16 cellular contexts compared by ENCODE assay signal in genomic region chr2:217684431-217685254, GRCh38.
DNase-seq lines count a peak whose midpoint lies in the region; ATAC-seq and TF ChIP-seq lines count a peak whose summit lies in the region.
"Had no signal": no experiment of that assay in that cellular context is flagged by ENCODE, and none has a peak within 500 bp of the region (broad histone marks: within the 10 kb centered on the region; RNA-seq: fewer than 3 reads in every experiment).

No MANE protein-coding gene starts in this region.

- H3K18ac ChIP-seq in IMR-90 (ENCODE audit: low read depth, low read length) = peak overlapping the region; percentile 64; the same call in 1 of the 2 replicates

- H3K9me3 ChIP-seq in IMR-90 (ENCODE audit: control insufficient read depth, insufficient read depth, low read length) (no peaks in the 10 kb centered on the region), prostate gland (no peaks in the 10 kb centered on the region)
- H3K9me3 ChIP-seq: neutrophil had no signal

- H2AK5ac ChIP-seq in IMR-90 (ENCODE audit: low read depth, low read length) = peak overlapping the region; percentile 75

- no peak for ATAC-seq in IMR-90 (ENCODE audit: low read depth)
- no peak for ATAC-seq in GM18517 (IDR thresholded peaks at IDR 0.05; ENCODE audit: unreplicated experiment)
- ATAC-seq: activated CD4-positive, alpha-beta T cell treated with anti-CD3 and anti-CD28 coated beads for 36 hours; activated naive CD8-positive, alpha-beta T cell treated with anti-CD3 and anti-CD28 coated beads, Interleukin-2, amount 50 U/mL, for 24 hours; left colon had no signal

- no peak overlapping the region for H2AK9ac ChIP-seq in IMR-90 (replicated peaks; ENCODE audit: low read depth, low read length, poor library complexity)

- no peaks in the 10 kb centered on the region for H3K36me3 ChIP-seq in IMR-90 (ENCODE audit: control insufficient read depth, insufficient read depth, low read length)
- H3K36me3 ChIP-seq in prostate gland = no peaks in the 10 kb centered on the region
- H3K36me3 ChIP-seq: neutrophil had no signal

- H4K20me1 ChIP-seq in IMR-90 (ENCODE audit: insufficient read depth, low read length) = no peaks in the 10 kb centered on the region

- H2BK120ac ChIP-seq in IMR-90 (ENCODE audit: low read depth, low read length) = peak overlapping the region; percentile 78

- peak overlapping the region; percentile 55; the same call in 1 of the 2 replicates for H4K91ac ChIP-seq in IMR-90 (ENCODE audit: insufficient read depth, low read depth, low read length)

- peak overlapping the region in 1 of 2 experiments; percentile 64; a peak in 2 of 4 replicates for H4K8ac ChIP-seq in IMR-90 (ENCODE audit: low read depth in 2 of 2, low read length in 2 of 2)

- H2AFZ ChIP-seq in IMR-90 (replicated peaks; ENCODE audit: low read length, poor library complexity) = no peak overlapping the region

- H4K5ac ChIP-seq in IMR-90 (ENCODE audit: low read depth, low read length) = peak overlapping the region; percentile 41

- H3K79me1 ChIP-seq in IMR-90 (ENCODE audit: low read depth in 1 of 2, low read length in 2 of 2) = no peaks in the 10 kb centered on the region

- BruUV-seq in IMR-90 (replicated peaks; lab: Mats Ljungman, UMichigan) = no TSS peak

- H3K4me3 Mint-ChIP-seq in type B pancreatic cell = no peak overlapping the region
- H3K4me3 Mint-ChIP-seq: activated CD4-positive, alpha-beta T cell treated with anti-CD3 and anti-CD28 coated beads for 36 hours; activated naive CD8-positive, alpha-beta T cell treated with anti-CD3 and anti-CD28 coated beads, Interleukin-2, amount 50 U/mL, for 24 hours; CD8-positive, alpha-beta memory T cell had no signal

- H3K14ac ChIP-seq in IMR-90 (replicated peaks; ENCODE audit: low read depth, low read length) = no peak overlapping the region

- H3K27me3 ChIP-seq in IMR-90 (ENCODE audit: control insufficient read depth, insufficient read depth, low read length) (no peaks in the 10 kb centered on the region), prostate gland (replicated peaks; ENCODE audit: insufficient read depth) (no peaks in the 10 kb centered on the region)
- H3K27me3 ChIP-seq: neutrophil had no signal

- intact Hi-C loops in IMR-90 (cut with micrococcal nuclease) = no loop called here
- intact Hi-C loops in prostate gland (cut with DNase I) = no loop called here

- POLR2A ChIA-PET in IMR-90 (lab: Charles Lee; ENCODE audit: unreplicated experiment) = no interaction called here

- CTCF ChIA-PET in IMR-90 (lab: Yijun Ruan, JAX) = interaction anchor here (1.0 kb wide), 1 partner anchor 34 kb away, joined by 3 read pairs; no protein-coding TSS in a partner anchor

- 86% methylated on average over 1 of the region's 3 CpGs; no CpG with 5 or more reads in 1 of the 2 experiments for WGBS in IMR-90 (ENCODE audit: extremely low coverage in 2 of 2, insufficient read length in 1 of 2), 2 experiments
- WGBS in prostate gland = 56% methylated on average over 3 of the region's 3 CpGs

- TF ChIP-seq POLR2A in IMR-90 (IDR thresholded peaks at IDR 0.05; ENCODE audit: low read depth, low read length) (no peak), prostate gland (IDR thresholded peaks at IDR 0.05) (no peak)

- TF ChIP-seq RAD21 in IMR-90 (IDR thresholded peaks at IDR 0.05; ENCODE audit: low read length) = no peak

- peaks cover 17% of the 10 kb centered on the region for H3K4me1 Mint-ChIP-seq in type B pancreatic cell (ENCODE audit: unreplicated experiment)
- H3K4me1 Mint-ChIP-seq: activated CD4-positive, alpha-beta T cell treated with anti-CD3 and anti-CD28 coated beads for 36 hours; CD8-positive, alpha-beta memory T cell had no signal

- H2BK15ac ChIP-seq in IMR-90 (ENCODE audit: low read depth, low read length) = peak overlapping the region; percentile 17; the same call in 2 of the 3 replicates

- H3K27me3 Mint-ChIP-seq in type B pancreatic cell = no peaks in the 10 kb centered on the region

- no peak overlapping the region for H3K9ac ChIP-seq in IMR-90 (ENCODE audit: low read depth, low read length)

- H3K27ac Mint-ChIP-seq in type B pancreatic cell = peak overlapping the region; percentile 86
- H3K27ac Mint-ChIP-seq: activated CD4-positive, alpha-beta T cell treated with anti-CD3 and anti-CD28 coated beads for 36 hours; activated naive CD8-positive, alpha-beta T cell treated with anti-CD3 and anti-CD28 coated beads, Interleukin-2, amount 50 U/mL, for 24 hours; activated T-helper 2 cell treated with anti-CD3 and anti-CD28 coated beads, Interferon-gamma antibody, Interleukin-2, Interleukin-4, amounts not matched to agents 10 μg/mL and 5 μg/mL and 100 μg/mL, durations not matched to agents 14 hours and 24 hours and 36 hours; CD8-positive, alpha-beta memory T cell had no signal

- no peak overlapping the region for H2BK5ac ChIP-seq in IMR-90 (ENCODE audit: low read depth, low read length, poor library complexity, severe bottlenecking)

- H3K23ac ChIP-seq in IMR-90 (ENCODE audit: low read depth, low read length) = no peak overlapping the region

- H3K4me2 ChIP-seq in IMR-90 (ENCODE audit: low read depth, low read length) = no peak overlapping the region

- no peak for TF ChIP-seq CTCF in IMR-90 (conservative IDR thresholded peaks at IDR 0.05; ENCODE audit: low read depth, low read length)
- no peak for TF ChIP-seq CTCF in coronary artery (IDR thresholded peaks at IDR 0.05)
- no peak for TF ChIP-seq CTCF in prostate gland (IDR thresholded peaks at IDR 0.05)
- no peak for TF ChIP-seq CTCF in type B pancreatic cell (conservative IDR thresholded peaks at IDR 0.05)

- H3K36me3 Mint-ChIP-seq in type B pancreatic cell = no peaks in the 10 kb centered on the region

- DNase-seq in IMR-90 (no peak), coronary artery (ENCODE audit: low spot score) (no peak), prostate gland (ENCODE audit: low spot score) (no peak), type B pancreatic cell (ENCODE audit: extremely low spot score, unreplicated experiment) (no peak), NCI-H2227 treated with DMSO at 0.1 percent for 48 hours (lab: John Stamatoyannopoulos, UW) (no peak), NCI-H1092 (lab: John Stamatoyannopoulos, UW) (no peak)
- DNase-seq: activated CD4-positive, alpha-beta T cell treated with anti-CD3 and anti-CD28 coated beads for 36 hours; activated naive CD8-positive, alpha-beta T cell treated with anti-CD3 and anti-CD28 coated beads, Interleukin-2, amount 50 U/mL, for 24 hours; CD8-positive, alpha-beta memory T cell; DMS79 treated with DMSO at 0.1 percent for 48 hours; stimulated activated naive CD4-positive, alpha-beta T cell had no signal

- dilution Hi-C loops in IMR-90 (cut with HindIII; ENCODE audit: low sequenced_read_pairs, unreplicated experiment) = no loop called here

- peak overlapping the region; percentile 7 for H2BK20ac ChIP-seq in IMR-90 (ENCODE audit: low read depth, low read length)

- H3K27ac ChIP-seq in IMR-90 (ENCODE audit: insufficient read depth, low read length) (peak overlapping the region; percentile 62; the same call in 1 of the 2 replicates), coronary artery (peak overlapping the region; percentile 35 to 84), prostate gland (peak overlapping the region; percentile 20 to 36)
- H3K27ac ChIP-seq: HL-60, neutrophil had no signal

- H3K4me3 ChIP-seq in IMR-90 (ENCODE audit: insufficient read depth, low read depth, low read length) (no peak overlapping the region), coronary artery (no peak overlapping the region), prostate gland (no peak overlapping the region)

- in situ Hi-C loops in IMR-90 (cut with MboI; ENCODE audit: low sequenced_read_pairs) = no loop called here

- no peaks in the 10 kb centered on the region for H3K9me1 ChIP-seq in IMR-90 (ENCODE audit: insufficient read depth, low read length)

- H3K9me3 Mint-ChIP-seq in type B pancreatic cell = no peaks in the 10 kb centered on the region
- H3K9me3 Mint-ChIP-seq: activated naive CD8-positive, alpha-beta T cell treated with anti-CD3 and anti-CD28 coated beads, Interleukin-2, amount 50 U/mL, for 24 hours; activated T-helper 2 cell treated with anti-CD3 and anti-CD28 coated beads, Interferon-gamma antibody, Interleukin-2, Interleukin-4, amounts not matched to agents 10 μg/mL and 5 μg/mL and 100 μg/mL, durations not matched to agents 14 hours and 24 hours and 36 hours had no signal

- no peak overlapping the region for H3K56ac ChIP-seq in IMR-90 (ENCODE audit: extremely low read depth, insufficient read depth, low read length)

- H3K4me1 ChIP-seq in IMR-90 (ENCODE audit: control insufficient read depth, insufficient read depth, low read length) = peaks cover 10% of the 10 kb centered on the region
- H3K4me1 ChIP-seq in prostate gland (replicated peaks) = no peaks in the 10 kb centered on the region

- H3K4ac ChIP-seq in IMR-90 (ENCODE audit: low read depth, low read length) = 0 out of 2 replicates have a peak overlapping the region, but pooled peaks have one; percentile 30

TF ChIP-seq in IMR-90, 13 proteins besides CTCF, POLR2A, EP300 and RAD21 (continues in another document):
- TF ChIP-seq CEBPB (IDR thresholded peaks at IDR 0.05; ENCODE audit: low read depth, low read length) (no peak), RFX5 (IDR thresholded peaks at IDR 0.05; ENCODE audit: low read depth, low read length) (no peak), NFE2L2 (IDR thresholded peaks at IDR 0.05; ENCODE audit: low read depth, low read length) (no peak), RCOR1 (IDR thresholded peaks at IDR 0.05; ENCODE audit: insufficient replicate concordance, low read length) (no peak), ELK1 (IDR thresholded peaks at IDR 0.05; ENCODE audit: borderline replicate concordance, low read depth, low read length) (no peak), BHLHE40 (IDR thresholded peaks at IDR 0.05; ENCODE audit: low read depth, low read length) (no peak), MAFK (IDR thresholded peaks at IDR 0.05; ENCODE audit: low read depth, low read length) (no peak), CHD1 (IDR thresholded peaks at IDR 0.05; ENCODE audit: low read depth, low read length) (no peak), MXI1 (IDR thresholded peaks at IDR 0.05; ENCODE audit: borderline replicate concordance, low read depth, low read length) (no peak)
